In genomic region chr6:157462956-157463742, GRCh38 we compare ENCODE assay signal across 1 cellular context.
TF ChIP-seq lines count a peak whose summit lies in the region.

No MANE protein-coding gene starts in this region.

TF ChIP-seq in GM23338, 12 proteins besides CTCF, POLR2A, EP300 and RAD21 (continued from another document):
- peak; percentile 56 for TF ChIP-seq ZNF462 (CRISPR knock-in tag; IDR thresholded peaks at IDR 0.05)
